Comparison of ENCODE assay signal across 15 cellular contexts in the genomic region with DNA sequence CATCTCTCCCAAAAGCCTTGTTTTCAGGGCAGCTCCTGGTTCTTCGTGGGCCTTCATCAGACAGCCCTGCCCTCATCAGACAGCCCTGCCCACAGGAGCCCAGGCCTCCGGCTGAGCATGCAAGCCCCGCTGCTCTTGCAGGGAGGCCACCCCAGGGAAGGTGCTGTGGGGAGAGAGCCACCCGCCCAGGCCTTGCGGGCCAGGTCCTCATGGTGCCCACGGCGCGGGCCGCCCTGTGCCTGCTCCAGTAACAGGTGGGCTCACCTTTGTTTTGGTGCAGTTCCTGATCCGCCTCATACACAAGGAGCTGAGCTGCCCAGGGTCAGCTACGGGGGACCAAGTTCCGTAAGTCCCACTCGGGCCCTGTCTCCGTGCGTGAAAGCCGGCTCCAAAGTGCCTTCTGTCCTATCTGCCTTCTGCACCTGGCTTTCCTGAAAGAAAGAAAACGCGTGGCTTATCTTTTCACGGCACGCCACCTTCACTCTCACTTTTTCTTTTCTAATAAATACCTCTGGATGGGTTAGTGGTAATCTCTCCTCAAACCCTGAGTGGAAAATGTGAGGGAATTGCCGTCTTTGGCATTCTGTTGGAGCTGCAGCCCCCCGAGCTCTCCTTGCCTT.
"Had no signal": no experiment of that assay in that cellular context is flagged by ENCODE, and none has a peak within 500 bp of the region (broad histone marks: within the 10 kb centered on the region; RNA-seq: fewer than 3 reads in every experiment).

No MANE protein-coding gene starts in this region.

- H3K27me3 ChIP-seq: adrenal gland, gastrocnemius medialis, tibial nerve had no signal

- FAIRE-seq: keratinocyte had no signal

- H3K4me1 ChIP-seq: adrenal gland, prostate gland had no signal

- H3K27ac ChIP-seq: adrenal gland, prostate gland, tibial nerve had no signal

- H3K9me3 ChIP-seq: gastrocnemius medialis, prostate gland had no signal

- ATAC-seq: activated T-cell treated with anti-CD3 and anti-CD28 coated beads, Interleukin-2, amount 50 U/mL, for 4 hours; gastrocnemius medialis; natural killer cell had no signal

- DNase-seq: activated B cell treated with CpG ODN at 0.5 μM for 24 hours; activated CD4-positive, alpha-beta T cell treated with anti-CD3 and anti-CD28 coated beads, Interleukin-2, amount 50 U/mL, for 1 hour; activated naive CD4-positive, alpha-beta T cell; activated T-cell treated with anti-CD3 and anti-CD28 coated beads, Interleukin-2, amount 50 U/mL, for 4 hours; cortex of kidney; effector CD8-positive, alpha-beta T cell; gastrocnemius medialis; natural killer cell; nucleus accumbens; stimulated activated CD4-positive, alpha-beta T cell treated with anti-CD3 and anti-CD28 coated beads, Interleukin-15, amount 100 ng/mL, for 24 hours; stimulated activated CD4-positive, alpha-beta T cell treated with anti-CD3 and anti-CD28 coated beads, Interleukin-4, amount 100 ng/mL, for 24 hours had no signal

- H3K36me3 ChIP-seq: adrenal gland, prostate gland had no signal

- H3K4me3 ChIP-seq: adrenal gland, gastrocnemius medialis, prostate gland, tibial nerve had no signal
